Comparison of ENCODE assay signal across 13 cellular contexts in genomic region chr6:6725834-6726194, GRCh38.
DNase-seq lines count a peak whose midpoint lies in the region; ATAC-seq and TF ChIP-seq lines count a peak whose summit lies in the region.
"Had no signal": no experiment of that assay in that cellular context is flagged by ENCODE, and none has a peak within 500 bp of the region (broad histone marks: within the 10 kb centered on the region; RNA-seq: fewer than 3 reads in every experiment).

No MANE protein-coding gene starts in this region.

- H3K9me3 Mint-ChIP-seq in MCF 10A (ENCODE audit: unreplicated experiment) (no peaks in the 10 kb centered on the region), WTC11 (no peaks in the 10 kb centered on the region)
- H3K9me3 Mint-ChIP-seq: stimulated activated effector memory CD8-positive, alpha-beta T cell treated with anti-CD3 and anti-CD28 coated beads, Interleukin-12 subunit alpha, Interleukin-12 subunit beta, amount 100 ng/mL, for 72 hours had no signal

- ATAC-seq in WTC11 (no peak), upper lobe of left lung (ENCODE audit: low FRiP score in 2 of 2) (peak; percentile 30 to 45), HG02642 (IDR thresholded peaks at IDR 0.05; ENCODE audit: poor library complexity, unreplicated experiment) (no peak)

- H3K4me3 ChIP-seq in breast epithelium (no peak overlapping the region), upper lobe of left lung (no peak overlapping the region)

- H3K4me1 ChIP-seq in breast epithelium: peaks cover 0 to 3% of the 10 kb centered on the region in 2 donors
- peaks cover 29 to 47% (median 35%) of the 10 kb centered on the region in 4 donors for H3K4me1 ChIP-seq in upper lobe of left lung

- CTCF ChIA-PET in MCF 10A (lab: Yijun Ruan, JAX): interaction anchor here (0.6 to 1.0 kb wide), 5 partner anchors 19 to 518 kb away, joined by 3 to 5 read pairs (median 4); no protein-coding TSS in a partner anchor
- CTCF ChIA-PET in WTC11 (lab: Charles Lee): interaction anchor here (2.7 to 7.4 kb wide), 4 partner anchors 14 to 33 kb away, joined by 10 to 62 read pairs (median 21); no protein-coding TSS in a partner anchor

- POLR2A ChIA-PET in MCF 10A (lab: Yijun Ruan, JAX) (interaction anchor here (1.1 kb wide), 1 partner anchor 537 kb away, joined by 3 read pairs; no protein-coding TSS in a partner anchor), WTC11 (lab: Charles Lee) (no interaction called here)

- no TSS peak for BruUV-seq in MCF 10A (replicated peaks; lab: Mats Ljungman, UMichigan)

- H3K27ac Mint-ChIP-seq in MCF 10A (ENCODE audit: low read depth, unreplicated experiment) (no peak overlapping the region), WTC11 (no peak overlapping the region)
- H3K27ac Mint-ChIP-seq: stimulated activated effector memory CD8-positive, alpha-beta T cell treated with anti-CD3 and anti-CD28 coated beads, Interleukin-12 subunit alpha, Interleukin-12 subunit beta, amount 100 ng/mL, for 72 hours had no signal

- no peak for TF ChIP-seq EP300 in upper lobe of left lung (IDR thresholded peaks at IDR 0.05)

- H3K36me3 ChIP-seq in breast epithelium (no peaks in the 10 kb centered on the region), upper lobe of left lung (no peaks in the 10 kb centered on the region)

- H3K9me3 ChIP-seq in breast epithelium (no peaks in the 10 kb centered on the region), upper lobe of left lung (no peaks in the 10 kb centered on the region)

- TF ChIP-seq CTCF in breast epithelium (IDR thresholded peaks at IDR 0.05) (no peak), MCF 10A (IDR thresholded peaks at IDR 0.05; ENCODE audit: unreplicated experiment) (no peak), WTC11 (IDR thresholded peaks at IDR 0.05) (no peak), upper lobe of left lung (IDR thresholded peaks at IDR 0.05) (no peak)

- WGBS in upper lobe of left lung, 2 donors: 65 to 75% methylated on average over 10 of the region's 10 CpGs

- DNase-seq in breast epithelium (ENCODE audit: low spot score in 2 of 2) (no peak), MCF 10A (ENCODE audit: unreplicated experiment) (no peak), WTC11 (ENCODE audit: low spot score) (no peak), midbrain (lab: John Stamatoyannopoulos, UW) (peak; percentile 9), upper lobe of left lung (peak in 1 of 2 donors; percentile 60), NCI-H1694 (lab: John Stamatoyannopoulos, UW) (no peak), glomerular visceral epithelial cell (ENCODE audit: extremely low spot score) (no peak)
- DNase-seq: activated gamma-delta T cell; HCEC 1CT; NCI-H1436 treated with DMSO at 0.1 percent for 48 hours; stimulated activated CD4-positive, alpha-beta T cell treated with anti-CD3 and anti-CD28 coated beads, Interleukin-15, amount 100 ng/mL, for 24 hours had no signal

- H3K4me3 Mint-ChIP-seq in MCF 10A (ENCODE audit: unreplicated experiment): no peak overlapping the region
- H3K4me3 Mint-ChIP-seq in WTC11: peak overlapping the region; percentile 56
- H3K4me3 Mint-ChIP-seq: stimulated activated effector memory CD8-positive, alpha-beta T cell treated with anti-CD3 and anti-CD28 coated beads, Interleukin-12 subunit alpha, Interleukin-12 subunit beta, amount 100 ng/mL, for 72 hours had no signal

- H3K27me3 Mint-ChIP-seq in MCF 10A (ENCODE audit: insufficient read depth, unreplicated experiment) (no peaks in the 10 kb centered on the region), WTC11 (ENCODE audit: low read depth) (peaks cover 16% of the 10 kb centered on the region)

- no peaks in the 10 kb centered on the region for H3K27me3 ChIP-seq in breast epithelium
- no peaks in the 10 kb centered on the region for H3K27me3 ChIP-seq in upper lobe of left lung

- H3K4me1 Mint-ChIP-seq in MCF 10A (ENCODE audit: insufficient read depth, unreplicated experiment): peaks cover 16% of the 10 kb centered on the region
- H3K4me1 Mint-ChIP-seq in WTC11: peaks cover 41% of the 10 kb centered on the region

- H3K27ac ChIP-seq in breast epithelium (peak overlapping the region; percentile 83 to 93), upper lobe of left lung (peak overlapping the region; percentile 75 to 94 (median 87))

- TF ChIP-seq POLR2A in breast epithelium (IDR thresholded peaks at IDR 0.05) (no peak), upper lobe of left lung (IDR thresholded peaks at IDR 0.05) (peak in 1 of 4 donors; percentile 55)

- intact Hi-C loops in breast epithelium (cut with DNase I; ENCODE audit: low total_unique reads) (no loop called here), MCF 10A (cut with micrococcal nuclease) (loop anchor here (2.0 to 10.0 kb wide), 2 partner anchors 189 to 383 kb away; no protein-coding TSS in a partner anchor)

- H3K36me3 Mint-ChIP-seq in MCF 10A (ENCODE audit: insufficient read depth, unreplicated experiment): no peaks in the 10 kb centered on the region
- H3K36me3 Mint-ChIP-seq in WTC11: no peaks in the 10 kb centered on the region
- H3K36me3 Mint-ChIP-seq: stimulated activated effector memory CD8-positive, alpha-beta T cell treated with anti-CD3 and anti-CD28 coated beads, Interleukin-12 subunit alpha, Interleukin-12 subunit beta, amount 100 ng/mL, for 72 hours had no signal

TF ChIP-seq in WTC11, 78 proteins besides CTCF, POLR2A, EP300 and RAD21 (continues in another document):
- TF ChIP-seq, protein P1, sequence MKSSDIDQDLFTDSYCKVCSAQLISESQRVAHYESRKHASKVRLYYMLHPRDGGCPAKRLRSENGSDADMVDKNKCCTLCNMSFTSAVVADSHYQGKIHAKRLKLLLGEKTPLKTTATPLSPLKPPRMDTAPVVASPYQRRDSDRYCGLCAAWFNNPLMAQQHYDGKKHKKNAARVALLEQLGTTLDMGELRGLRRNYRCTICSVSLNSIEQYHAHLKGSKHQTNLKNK (CRISPR knock-in tag; IDR thresholded peaks at IDR 0.05): no peak
- TF ChIP-seq ZSCAN18 (CRISPR knock-in tag; IDR thresholded peaks at IDR 0.05) (no peak), IRF2 (CRISPR knock-in tag; IDR thresholded peaks at IDR 0.05; ENCODE audit: borderline replicate concordance, low read depth) (no peak), ATF2 (CRISPR knock-in tag; IDR thresholded peaks at IDR 0.05; ENCODE audit: borderline replicate concordance, low read depth) (no peak), ELF4 (CRISPR knock-in tag; IDR thresholded peaks at IDR 0.05; ENCODE audit: low read depth) (no peak), NFE2L1 (CRISPR knock-in tag; IDR thresholded peaks at IDR 0.05) (no peak), SOX15 (CRISPR knock-in tag; IDR thresholded peaks at IDR 0.05) (no peak), CREB1 (CRISPR knock-in tag; IDR thresholded peaks at IDR 0.05) (no peak), RELA (CRISPR knock-in tag; IDR thresholded peaks at IDR 0.05; ENCODE audit: borderline replicate concordance) (no peak), ZNF512 (CRISPR knock-in tag; IDR thresholded peaks at IDR 0.05; ENCODE audit: borderline replicate concordance) (no peak)
- TF ChIP-seq, protein P2, sequence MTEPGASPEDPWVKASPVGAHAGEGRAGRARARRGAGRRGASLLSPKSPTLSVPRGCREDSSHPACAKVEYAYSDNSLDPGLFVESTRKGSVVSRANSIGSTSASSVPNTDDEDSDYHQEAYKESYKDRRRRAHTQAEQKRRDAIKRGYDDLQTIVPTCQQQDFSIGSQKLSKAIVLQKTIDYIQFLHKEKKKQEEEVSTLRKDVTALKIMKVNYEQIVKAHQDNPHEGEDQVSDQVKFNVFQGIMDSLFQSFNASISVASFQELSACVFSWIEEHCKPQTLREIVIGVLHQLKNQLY (CRISPR knock-in tag; IDR thresholded peaks at IDR 0.05): no peak

Comparison
In these comparisons a context has a peak if more than half of its experiments do, and no peak if none do; other contexts are left out.
1. ATAC-seq: peak in upper lobe of left lung (2 of 2); none in WTC11 (single experiment) and HG02642 (single experiment).